In the genomic region with DNA sequence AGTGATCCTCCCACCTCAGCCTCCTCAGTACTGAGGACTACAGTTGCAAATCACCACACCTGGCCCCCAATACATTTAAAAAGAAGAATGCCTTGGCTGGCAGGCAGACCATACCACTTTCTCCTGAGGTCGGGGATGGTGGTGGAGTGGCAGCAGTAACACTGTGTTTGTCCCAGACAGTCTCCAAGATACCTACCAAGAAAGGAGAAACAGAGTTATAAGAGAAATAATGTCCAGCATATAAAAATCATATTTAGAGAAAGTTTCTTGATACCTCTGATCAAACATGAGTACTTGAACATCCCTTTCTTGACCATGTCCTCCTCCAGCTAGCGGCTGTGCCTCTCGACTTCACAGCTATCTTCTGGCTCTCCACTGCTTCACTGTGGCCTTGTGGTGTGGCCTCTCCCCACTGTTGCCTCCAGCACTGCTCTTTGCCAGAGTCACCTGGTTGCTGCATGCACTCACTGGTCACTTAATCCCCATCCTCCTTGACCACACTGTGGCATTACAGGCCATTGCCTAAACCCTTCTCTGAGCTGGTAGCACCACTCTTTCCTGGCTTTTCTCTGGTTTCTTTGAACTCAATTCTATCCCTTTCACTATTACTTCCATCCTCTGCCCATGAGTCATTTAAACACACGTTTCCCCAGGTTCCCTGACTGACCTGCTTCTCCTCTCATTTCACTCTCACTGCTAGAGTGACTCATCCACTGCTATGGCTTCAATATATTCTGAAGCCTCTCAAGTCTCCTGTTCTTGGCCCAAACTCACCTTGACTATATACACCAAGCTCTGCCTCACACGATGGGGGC, we compare ENCODE assay signal across 2 cellular contexts.
TF ChIP-seq lines count a peak whose summit lies in the region.

No MANE protein-coding gene starts in this region.

TF ChIP-seq in A549, 52 proteins besides CTCF, POLR2A, EP300 and RAD21:
- TF ChIP-seq REST (IDR thresholded peaks at IDR 0.05) (no peak), FOSL2 (IDR thresholded peaks at IDR 0.05) (no peak; the same call in 1 of the 2 replicates), FOSL2 (CRISPR knock-in tag; IDR thresholded peaks at IDR 0.05) (peak; percentile 55), ZNF302 (CRISPR knock-in tag; IDR thresholded peaks at IDR 0.05) (no peak)

TF ChIP-seq in GM23338, 12 proteins besides CTCF, POLR2A, EP300 and RAD21 (continued from another document):
- no peak for TF ChIP-seq JUNB (IDR thresholded peaks at IDR 0.05; ENCODE audit: unreplicated experiment)
